In the genomic region with DNA sequence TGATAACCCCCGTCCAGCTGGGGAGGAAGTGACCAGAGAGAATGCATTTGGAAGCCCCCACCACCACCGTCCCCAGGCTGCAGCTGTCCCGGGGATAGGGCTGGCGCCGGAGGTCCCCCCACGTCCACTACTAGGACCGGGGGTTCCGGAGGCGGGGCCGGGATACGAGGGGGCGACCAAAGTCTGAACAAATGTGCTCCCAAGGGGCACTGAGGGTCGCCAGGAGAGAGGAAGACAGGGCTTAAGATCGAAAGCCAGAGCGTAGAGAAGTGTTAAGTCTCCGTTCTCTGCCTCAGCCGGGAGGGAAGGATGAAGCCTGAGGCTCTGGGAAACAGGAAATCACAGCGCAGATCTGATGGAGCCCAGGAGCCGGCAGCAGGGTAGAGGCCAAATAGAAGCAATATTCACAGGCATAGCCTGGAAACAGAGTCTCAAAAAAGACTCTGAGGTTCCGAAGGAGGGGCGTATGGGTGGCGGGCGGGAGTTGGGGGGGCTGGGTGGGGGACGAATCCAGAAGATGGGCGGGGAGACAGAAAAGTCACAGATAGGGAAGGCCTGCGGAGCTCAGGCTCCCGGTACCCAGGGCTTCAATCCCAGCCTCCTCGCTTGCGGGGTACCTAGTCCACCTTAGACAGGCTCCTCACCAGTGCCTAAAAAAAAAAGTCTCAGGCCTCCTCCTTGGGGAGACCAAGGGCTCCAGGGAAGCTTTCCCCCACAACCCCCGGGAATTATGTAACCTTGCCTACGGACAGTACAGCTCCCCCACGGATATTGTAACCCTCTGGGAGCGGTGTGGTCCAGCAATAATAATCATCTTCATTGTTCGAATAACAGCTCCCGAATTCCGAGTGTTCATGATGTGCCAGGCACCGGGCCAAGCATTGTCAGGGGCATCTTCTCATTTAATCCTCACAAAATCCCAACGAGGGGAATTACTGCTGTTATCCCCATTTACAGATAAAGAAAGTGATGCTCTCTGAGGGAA, we compare ENCODE assay signal across 8 cellular contexts. TPM values are rescaled to one million over a fixed set of nuclear protein-coding genes. Genes with fewer than 3 reads are reported as not detected.
DNase-seq lines count a peak whose midpoint lies in the region; ATAC-seq and TF ChIP-seq lines count a peak whose summit lies in the region.

No MANE protein-coding gene starts in this region.

- H3K4me1 ChIP-seq in DND-41 (ENCODE audit: insufficient read depth, low read length) (peaks cover 28% of the 10 kb centered on the region), MM.1S (ENCODE audit: low read length) (0 out of 2 replicates have a peak, but pooled peaks cover 8% of the 10 kb centered on the region), right atrium auricular region (peaks cover 0 to 32% of the 10 kb centered on the region in 2 donors), psoas muscle (peaks cover 15% of the 10 kb centered on the region)

- H3K27ac ChIP-seq in DND-41 (ENCODE audit: low read length) (peak overlapping the region; percentile 68; the same call in 1 of the 2 replicates), MM.1S (ENCODE audit: low read length) (no peak overlapping the region), right atrium auricular region (peak overlapping the region; percentile 99), psoas muscle (peak overlapping the region; percentile 92)

- H3K27me3 ChIP-seq in DND-41 (ENCODE audit: insufficient read depth, low read length, poor library complexity) (no peaks in the 10 kb centered on the region), MM.1S (replicated peaks; ENCODE audit: insufficient read depth, low read length) (peaks cover 13% of the 10 kb centered on the region), right atrium auricular region (no peaks in the 10 kb centered on the region), psoas muscle (ENCODE audit: insufficient read depth in 3 of 3, low read length in 2 of 3) (peaks cover 0 to 4% (median 0%) of the 10 kb centered on the region in 3 donors)

- peaks cover 4% of the 10 kb centered on the region; the same call in 1 of the 2 replicates for H3K36me3 ChIP-seq in DND-41 (ENCODE audit: insufficient read depth, low read length)
- H3K36me3 ChIP-seq in MM.1S (replicated peaks; ENCODE audit: insufficient read depth, low read length) = no peaks in the 10 kb centered on the region
- no peaks in the 10 kb centered on the region for H3K36me3 ChIP-seq in right atrium auricular region
- H3K36me3 ChIP-seq in psoas muscle (ENCODE audit: insufficient read depth in 1 of 2, low read depth in 1 of 2) = no peaks in the 10 kb centered on the region

- peak overlapping the region; percentile 98 for H3K9ac ChIP-seq in DND-41 (ENCODE audit: low read depth, low read length)
- peak overlapping the region; percentile 61; the same call in 1 of the 2 replicates for H3K9ac ChIP-seq in MM.1S (ENCODE audit: low read length)

- H3K79me2 ChIP-seq in DND-41 (ENCODE audit: insufficient read depth, low read length) (peaks cover 34% of the 10 kb centered on the region), MM.1S (ENCODE audit: low read length) (peaks cover 26% of the 10 kb centered on the region)

- H3K9me2 ChIP-seq in MM.1S (replicated peaks; ENCODE audit: insufficient read depth, low read length) = no peaks in the 10 kb centered on the region

- WGBS in psoas muscle, 3 donors = 4 to 5% (median 5%) methylated on average over 38 of the region's 38 CpGs

- H3K4me2 ChIP-seq in DND-41 (ENCODE audit: insufficient read depth, low read length) = peak overlapping the region; percentile 90
- H3K4me2 ChIP-seq in MM.1S (ENCODE audit: low read depth, low read length) = peak overlapping the region; percentile 100

- peak overlapping the region; percentile 43 to 98; a peak in 3 of 4 replicates for H3K4me3 ChIP-seq in DND-41 (ENCODE audit: low read depth in 1 of 2, low read length in 2 of 2)
- H3K4me3 ChIP-seq in MM.1S (ENCODE audit: low read length) = peak overlapping the region; percentile 76
- H3K4me3 ChIP-seq in right atrium auricular region = peak overlapping the region; percentile 94 to 97
- H3K4me3 ChIP-seq in psoas muscle = peak overlapping the region; percentile 95

- H3F3A ChIP-seq in MM.1S (ENCODE audit: insufficient read depth, low read length) = no peaks in the 10 kb centered on the region; the same call in 1 of the 2 replicates

- ATAC-seq in DND-41 (ENCODE audit: insufficient read depth, low read depth) = no peak
- peak in 1 of 4 donors; percentile 17 for ATAC-seq in psoas muscle
- ATAC-seq in GM19328 (IDR thresholded peaks at IDR 0.05; ENCODE audit: unreplicated experiment) = no peak
- no peak for ATAC-seq in omental fat pad (ENCODE audit: low FRiP score)

- peak overlapping the region; percentile 75 for H2AFZ ChIP-seq in DND-41 (ENCODE audit: low read depth, low read length)
- H2AFZ ChIP-seq in MM.1S (ENCODE audit: low read length) = peak overlapping the region; percentile 91

- TF ChIP-seq CTCF in DND-41 (IDR thresholded peaks at IDR 0.05; ENCODE audit: borderline replicate concordance, extremely low read depth, low read length, poor library complexity, severe bottlenecking) = no peak
- no peak for TF ChIP-seq CTCF in MM.1S (IDR thresholded peaks at IDR 0.05; ENCODE audit: low read length)
- no peak for TF ChIP-seq CTCF in right atrium auricular region (IDR thresholded peaks at IDR 0.05)
- TF ChIP-seq CTCF in psoas muscle (IDR thresholded peaks at IDR 0.05) = no peak
- no peak for TF ChIP-seq CTCF in omental fat pad (IDR thresholded peaks at IDR 0.05)

- no peaks in the 10 kb centered on the region for H3K9me3 ChIP-seq in DND-41 (ENCODE audit: insufficient read depth, low read length, severe bottlenecking)
- no peaks in the 10 kb centered on the region for H3K9me3 ChIP-seq in MM.1S (replicated peaks; ENCODE audit: insufficient read depth, low read length)
- no peaks in the 10 kb centered on the region for H3K9me3 ChIP-seq in right atrium auricular region
- no peaks in the 10 kb centered on the region for H3K9me3 ChIP-seq in psoas muscle

- H4K20me1 ChIP-seq in DND-41 (ENCODE audit: insufficient read depth, low read length) = peaks cover 16% of the 10 kb centered on the region
- H4K20me1 ChIP-seq in MM.1S (ENCODE audit: insufficient read depth, low read length) = no peaks in the 10 kb centered on the region

- intact Hi-C loops in psoas muscle (cut with DNase I) = no loop called here

- DNase-seq in DND-41 (no peak), MM.1S (peak; percentile 5), amygdala (lab: John Stamatoyannopoulos, UW) (peak in 40 of 56 donors; percentile 15 to 79 (median 52)), right atrium auricular region (ENCODE audit: low spot score) (no peak), psoas muscle (peak in 1 of 2 donors; percentile 79), omental fat pad (ENCODE audit: low spot score) (no peak), OCI-M2 (lab: John Stamatoyannopoulos, UW; ENCODE audit: unreplicated experiment) (no peak)

RNA-seq across cellular contexts. Expression of a gene that starts 1.1 kb away (rescaled TPM):
- total RNA-seq in right atrium auricular region (10 to 100 TPM; 26.8 to 34.9 TPM), psoas muscle (10 to 100 TPM; 10.0 to 13.5 (median 11.8) TPM), omental fat pad (10 to 100 TPM; 21.2 to 52.8 (median 34.8) TPM)
- polyA plus RNA-seq in psoas muscle = 10 to 100 TPM in 2 of 3 donors, 1 to 10 TPM in 1; 7.1 to 11.7 (median 11.4) TPM

RNA-seq across cellular contexts. Expression of a gene that starts 13.0 kb away (rescaled TPM):
- total RNA-seq in right atrium auricular region (10 to 100 TPM; 27.4 to 53.5 TPM), psoas muscle (10 to 100 TPM; 28.8 to 55.0 (median 44.2) TPM), omental fat pad (10 to 100 TPM; 15.7 to 26.3 (median 21.0) TPM)
- 10 to 100 TPM; 17.1 to 39.3 (median 18.1) TPM for polyA plus RNA-seq in psoas muscle

RNA-seq across cellular contexts. Expression of a gene that starts 13.7 kb away (rescaled TPM):
- total RNA-seq in right atrium auricular region (10 to 100 TPM; 18.1 to 27.9 TPM), psoas muscle (10 to 100 TPM; 48.7 to 64.8 (median 58.1) TPM), omental fat pad (10 to 100 TPM; 16.9 to 32.3 (median 20.0) TPM)
- 100 to 1,000 TPM in 1 of 3 donors, 10 to 100 TPM in 2; 70.1 to 117 (median 81.1) TPM for polyA plus RNA-seq in psoas muscle

RNA-seq across cellular contexts. Expression of a gene that starts 35.9 kb away (rescaled TPM):
- total RNA-seq in right atrium auricular region = 1 to 10 TPM; 2.6 to 5.4 TPM
- total RNA-seq in psoas muscle = 1 to 10 TPM; 4.2 to 7.9 (median 6.0) TPM
- polyA plus RNA-seq in psoas muscle = 1 to 10 TPM; 3.4 to 7.4 (median 5.0) TPM
- 1 to 10 TPM; 3.2 to 7.6 (median 5.7) TPM for total RNA-seq in omental fat pad

RNA-seq across cellular contexts. Expression of a gene that starts 38.6 kb away (rescaled TPM):
- total RNA-seq in right atrium auricular region = 10 to 100 TPM; 19.2 to 24.8 TPM
- total RNA-seq in psoas muscle = 10 to 100 TPM in 3 of 4 donors, 1 to 10 TPM in 1; 8.8 to 22.5 (median 11.6) TPM
- polyA plus RNA-seq in psoas muscle = 10 to 100 TPM; 11.6 to 26.1 (median 20.5) TPM
- 10 to 100 TPM; 22.0 to 59.3 (median 29.9) TPM for total RNA-seq in omental fat pad

Comparison
In these comparisons a context has a peak if more than half of its experiments do, and no peak if none do; other contexts are left out.
1. DNase-seq: peak in MM.1S (single experiment) and amygdala (40 of 56); none in DND-41 (single experiment), right atrium auricular region (single experiment), omental fat pad (single experiment) and OCI-M2 (single experiment).
2. Peak in every context shown above with its lines, with median percentiles within 50 percentile points of each other: H3K4me3 ChIP-seq.